In genomic region chr1:153977250-153978240, GRCh38 we compare ENCODE assay signal across 8 cellular contexts. TPM values are rescaled to one million over a fixed set of nuclear protein-coding genes. Genes with fewer than 3 reads are reported as not detected.
A peak's percentile ranks its signal among the peaks of the same experiment; 100 is the strongest.
DNase-seq lines count a peak whose midpoint lies in the region; TF ChIP-seq lines count a peak whose summit lies in the region.

TSS of gene JTB (minus strand) at chr1:153977674. CDS start at chr1:153977252, 422 bp downstream.

- H3K27ac Mint-ChIP-seq in activated naive CD8-positive, alpha-beta T cell treated with anti-CD3 and anti-CD28 coated beads for 36 hours = peak within 1 kb of the TSS; percentile 98

- 0% methylated on average over 70 to 75 of the region's 75 CpGs for WGBS in ovary, 3 donors

- H3K4me3 ChIP-seq in HFF-Myc (replicated peaks; ENCODE audit: low read depth, low read length) = peak within 1 kb of the TSS; percentile 78
- H3K4me3 ChIP-seq in SU-DHL-6 (ENCODE audit: insufficient read depth, low read length, poor library complexity, severe bottlenecking) = peak within 1 kb of the TSS; percentile 92
- H3K4me3 ChIP-seq in ovary = peak within 1 kb of the TSS; percentile 85
- peak within 1 kb of the TSS; percentile 95 to 99 for H3K4me3 ChIP-seq in tibial artery

- H2AFZ ChIP-seq in SU-DHL-6 (ENCODE audit: low read depth, low read length, severe bottlenecking) = peak within 1 kb of the TSS; percentile 97

- no peaks in the 10 kb centered on the region for H3K27me3 Mint-ChIP-seq in activated naive CD8-positive, alpha-beta T cell treated with anti-CD3 and anti-CD28 coated beads for 36 hours

- DNase-seq in ELR (ENCODE audit: low read depth) (peak; percentile 89), HFF-Myc (ENCODE audit: extremely low read depth, low read depth) (peak; percentile 51), NCI-H1105 (lab: John Stamatoyannopoulos, UW) (peak; percentile 80), head of caudate nucleus (peak; percentile 87 to 97 (median 93)), ovary (peak; percentile 86 to 90 (median 86)), tibial artery (peak; percentile 92 to 95)
- DNase-seq in activated naive CD8-positive, alpha-beta T cell treated with anti-CD3 and anti-CD28 coated beads for 36 hours = peak; percentile 86

- H3K9me3 Mint-ChIP-seq in activated naive CD8-positive, alpha-beta T cell treated with anti-CD3 and anti-CD28 coated beads for 36 hours = no peaks in the 10 kb centered on the region

- no peaks in the 10 kb centered on the region for H3K9me2 ChIP-seq in SU-DHL-6 (replicated peaks; ENCODE audit: insufficient read depth, low read length)

- H3K4me1 ChIP-seq in ovary (ENCODE audit: insufficient read depth) (peaks cover 4% of the 10 kb centered on the region), tibial artery (peaks cover 0 to 23% (median 16%) of the 10 kb centered on the region in 4 donors)

- 0 out of 2 replicates have a peak, but pooled peaks cover 6% of the 10 kb centered on the region for H3F3A ChIP-seq in SU-DHL-6 (ENCODE audit: insufficient read depth)

- no peak for TF ChIP-seq CTCF in HFF-Myc (IDR thresholded peaks at IDR 0.05; ENCODE audit: low read depth, low read length, missing control alignments)
- no peak for TF ChIP-seq CTCF in SU-DHL-6 (IDR thresholded peaks at IDR 0.05; ENCODE audit: insufficient read depth, low read length, poor library complexity, severe bottlenecking)
- TF ChIP-seq CTCF in ovary (IDR thresholded peaks at IDR 0.05) = no peak
- TF ChIP-seq CTCF in tibial artery (IDR thresholded peaks at IDR 0.05) = no peak

- TF ChIP-seq EP300 in ovary (IDR thresholded peaks at IDR 0.05) = no peak

- intact Hi-C loops in head of caudate nucleus (cut with DNase I) (no loop called here), ovary (cut with DNase I) (loop anchor here in 1 of 4 donors (5.0 kb wide), 1 partner anchor 295 kb away; no protein-coding TSS in a partner anchor), tibial artery (cut with DNase I; ENCODE audit: low total_unique reads) (loop anchor here (10.0 kb wide), 1 partner anchor 53 kb away; the partner anchor contains the start of gene GATAD2B)

- peaks cover 36% of the 10 kb centered on the region for H3K4me1 Mint-ChIP-seq in activated naive CD8-positive, alpha-beta T cell treated with anti-CD3 and anti-CD28 coated beads for 36 hours

- H4K20me1 ChIP-seq in SU-DHL-6 (ENCODE audit: low read depth, low read length) = no peaks in the 10 kb centered on the region

- H3K9ac ChIP-seq in SU-DHL-6 (ENCODE audit: low read length) = peak within 1 kb of the TSS; percentile 93

- peaks cover 21% of the 10 kb centered on the region for H3K79me2 ChIP-seq in SU-DHL-6 (ENCODE audit: insufficient read depth, low read length)

- peak within 1 kb of the TSS; percentile 98 for H3K4me3 Mint-ChIP-seq in activated naive CD8-positive, alpha-beta T cell treated with anti-CD3 and anti-CD28 coated beads for 36 hours

- H3K27ac ChIP-seq in SU-DHL-6 (ENCODE audit: low read depth, low read length) (peak within 1 kb of the TSS; percentile 68), ovary (peak within 1 kb of the TSS; percentile 25 to 73), tibial artery (peak within 1 kb of the TSS; percentile 95 to 97)

- H3K9me3 ChIP-seq in SU-DHL-6 (ENCODE audit: insufficient read depth, low read length) (no peaks in the 10 kb centered on the region), ovary (no peaks in the 10 kb centered on the region), tibial artery (no peaks in the 10 kb centered on the region)

- H3K27me3 ChIP-seq in SU-DHL-6 (ENCODE audit: low read length) (no peaks in the 10 kb centered on the region), ovary (no peaks in the 10 kb centered on the region), tibial artery (no peaks in the 10 kb centered on the region)

- H3K36me3 ChIP-seq in SU-DHL-6 (ENCODE audit: low read length) = no peaks in the 10 kb centered on the region; the same call in 1 of the 2 replicates
- H3K36me3 ChIP-seq in ovary = no peaks in the 10 kb centered on the region
- H3K36me3 ChIP-seq in tibial artery = peaks cover 14 to 62% (median 41%) of the 10 kb centered on the region in 3 donors

- TF ChIP-seq POLR2A in ovary (IDR thresholded peaks at IDR 0.05) = peak; percentile 87

- peaks cover 35% of the 10 kb centered on the region for H3K36me3 Mint-ChIP-seq in activated naive CD8-positive, alpha-beta T cell treated with anti-CD3 and anti-CD28 coated beads for 36 hours

- H3K4me2 ChIP-seq in SU-DHL-6 (ENCODE audit: low read depth, low read length, poor library complexity, severe bottlenecking) = peak within 1 kb of the TSS; percentile 92

RNA-seq across cellular contexts. Expression of gene JTB, which starts in this region (rescaled TPM):
- total RNA-seq in activated naive CD8-positive, alpha-beta T cell treated with anti-CD3 and anti-CD28 coated beads for 36 hours = 100 to 1,000 TPM; 204 to 214 TPM
- total RNA-seq in ovary = 100 to 1,000 TPM in 2 of 7 donors, 10 to 100 TPM in 5; 82.7 to 207 (median 88.6) TPM
- 100 to 1,000 TPM in 1 of 2 donors, 10 to 100 TPM in 1; 77.5 to 150 TPM for polyA plus RNA-seq in ovary

Comparison
In these comparisons a context has a peak if more than half of its experiments do, and no peak if none do; other contexts are left out.
1. Peak in every context shown above with its lines: DNase-seq, H3K4me3 ChIP-seq and H3K27ac ChIP-seq.